26 cellular contexts compared by ENCODE assay signal in the genomic region with DNA sequence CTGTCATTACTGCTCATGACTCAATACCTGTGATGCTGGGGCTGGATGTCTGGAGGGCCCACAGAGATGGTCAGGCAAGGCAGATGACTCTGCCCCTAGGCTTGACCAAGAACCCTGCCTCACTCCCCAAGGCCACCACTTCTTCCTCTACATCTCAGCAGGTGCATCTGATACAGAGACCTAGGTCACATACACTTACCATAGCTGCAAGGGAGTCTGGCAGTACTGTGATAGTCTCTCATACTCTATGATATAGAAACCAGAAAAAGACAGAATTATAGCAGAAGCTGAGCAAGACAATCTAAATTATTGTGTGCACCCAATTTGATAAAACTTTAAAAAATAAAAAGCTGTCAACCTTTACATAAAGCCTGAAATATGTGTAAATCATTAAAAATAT.
"Had no signal": no experiment of that assay in that cellular context is flagged by ENCODE, and none has a peak within 500 bp of the region (broad histone marks: within the 10 kb centered on the region; RNA-seq: fewer than 3 reads in every experiment).

No MANE protein-coding gene starts in this region.

- FAIRE-seq: pancreas, small intestine had no signal

- DNase-seq: naive thymus-derived CD8-positive, alpha-beta T cell; nephron progenitor cell; nucleus accumbens; pancreas; right cardiac atrium; right lobe of liver; sigmoid colon; small intestine; stimulated activated CD4-positive, alpha-beta T cell treated with anti-CD3 and anti-CD28 coated beads, Interleukin-15, amount 100 ng/mL, for 24 hours; stimulated activated CD4-positive, alpha-beta T cell treated with anti-CD3 and anti-CD28 coated beads, Interleukin-2, amount 100 ng/mL, for 24 hours; stimulated activated CD4-positive, alpha-beta T cell treated with anti-CD3 and anti-CD28 coated beads, Interleukin-2, amount 100 ng/mL, for 48 hours; stimulated activated CD4-positive, alpha-beta T cell treated with anti-CD3 and anti-CD28 coated beads, Interleukin-4, amount 100 ng/mL, for 24 hours; stimulated activated naive B cell treated with anti-CD40 and anti-IgM and Interleukin-4, amounts not matched to agents 10 μg/mL and 1 μg/mL and 100 μg/mL, for 72 hours; stimulated activated naive CD8-positive, alpha-beta T cell treated with anti-CD3 and anti-CD28 coated beads, Interleukin-15, amount 100 ng/mL, for 72 hours; stimulated activated naive CD8-positive, alpha-beta T cell treated with anti-CD3 and anti-CD28 coated beads, Interleukin-15, Interleukin-2, amounts not matched to agents 100 U/mL and 50 U/mL, for 24 hours; substantia nigra; testis; tibial artery; transverse colon; upper lobe of right lung; uterus had no signal

- ATAC-seq: naive thymus-derived CD8-positive, alpha-beta T cell; natural killer cell treated with Interleukin-12 subunit alpha and Interleukin-12 subunit beta and Interleukin-15 and Interleukin-18, amount 100 ng/mL, for 72 hours; pancreas; right cardiac atrium; right lobe of liver; stimulated activated effector memory CD8-positive, alpha-beta T cell treated with anti-CD3 and anti-CD28 coated beads, Interleukin-12 subunit alpha, Interleukin-12 subunit beta, amount 100 ng/mL, for 72 hours; stimulated activated naive B cell treated with anti-CD40 and anti-IgM and Interleukin-4, amounts not matched to agents 10 μg/mL and 1 μg/mL and 100 μg/mL, for 72 hours; stimulated activated naive CD8-positive, alpha-beta T cell treated with anti-CD3 and anti-CD28 coated beads, Interleukin-15, amount 100 ng/mL, for 72 hours; stimulated activated naive CD8-positive, alpha-beta T cell treated with anti-CD3 and anti-CD28 coated beads, Interleukin-15, Interleukin-2, amounts not matched to agents 100 U/mL and 50 U/mL, for 24 hours; upper lobe of right lung had no signal

- H3K27me3 ChIP-seq: neutrophil, pancreas, right lobe of liver, sigmoid colon, suprapubic skin, testis, tibial artery, transverse colon, upper lobe of right lung, uterus had no signal

- H3K4me1 ChIP-seq: pancreas, prostate gland, right lobe of liver, sigmoid colon, suprapubic skin, testis, tibial artery, transverse colon, upper lobe of right lung, uterus had no signal

- H3K27ac ChIP-seq: neutrophil, pancreas, prostate gland, right lobe of liver, sigmoid colon, suprapubic skin, testis, tibial artery, transverse colon, upper lobe of right lung, uterus had no signal

- H3K36me3 ChIP-seq: neutrophil, pancreas, prostate gland, right lobe of liver, sigmoid colon, suprapubic skin, tibial artery, transverse colon, upper lobe of right lung, uterus had no signal

- H3K4me3 ChIP-seq: pancreas, prostate gland, right lobe of liver, sigmoid colon, suprapubic skin, testis, tibial artery, transverse colon, upper lobe of right lung, uterus had no signal

- H3K9me3 ChIP-seq: neutrophil, pancreas, prostate gland, testis, transverse colon, uterus had no signal
